10 cellular contexts compared by ENCODE assay signal in genomic region chr19:18879579-18880373, GRCh38. TPM values are rescaled to one million over a fixed set of nuclear protein-coding genes. Genes with fewer than 3 reads are reported as not detected.
DNase-seq lines count a peak whose midpoint lies in the region; ATAC-seq, FAIRE-seq and TF ChIP-seq lines count a peak whose summit lies in the region.
"Had no signal": no experiment of that assay in that cellular context is flagged by ENCODE, and none has a peak within 500 bp of the region (broad histone marks: within the 10 kb centered on the region; RNA-seq: fewer than 3 reads in every experiment).

No MANE protein-coding gene starts in this region.

- no peak overlapping the region for H3K4me3 Mint-ChIP-seq in stimulated activated memory B cell treated with anti-CD40 and anti-IgM and Interleukin-4, amounts not matched to agents 10 μg/mL and 1 μg/mL and 100 μg/mL, for 72 hours
- H3K4me3 Mint-ChIP-seq: activated naive CD4-positive, alpha-beta T cell treated with anti-CD3 and anti-CD28 coated beads, Interleukin-2, amount 50 U/mL, for 24 hours had no signal

- H3K36me3 ChIP-seq in bronchial epithelial cell (ENCODE audit: control insufficient read depth, insufficient read depth, low read length): no peaks in the 10 kb centered on the region

- no peaks in the 10 kb centered on the region for H3K27me3 ChIP-seq in bronchial epithelial cell (ENCODE audit: control insufficient read depth, insufficient read depth, low read length)

- H3K4me1 Mint-ChIP-seq in stimulated activated memory B cell treated with anti-CD40 and anti-IgM and Interleukin-4, amounts not matched to agents 10 μg/mL and 1 μg/mL and 100 μg/mL, for 72 hours: peaks cover 6% of the 10 kb centered on the region
- H3K4me1 Mint-ChIP-seq: activated naive CD4-positive, alpha-beta T cell treated with anti-CD3 and anti-CD28 coated beads, Interleukin-2, amount 50 U/mL, for 24 hours had no signal

- H3K27ac Mint-ChIP-seq in stimulated activated memory B cell treated with anti-CD40 and anti-IgM and Interleukin-4, amounts not matched to agents 10 μg/mL and 1 μg/mL and 100 μg/mL, for 72 hours: no peak overlapping the region
- H3K27ac Mint-ChIP-seq: activated naive CD4-positive, alpha-beta T cell treated with anti-CD3 and anti-CD28 coated beads, Interleukin-2, amount 50 U/mL, for 24 hours had no signal

- no peaks in the 10 kb centered on the region for H3K9me3 Mint-ChIP-seq in stimulated activated memory B cell treated with anti-CD40 and anti-IgM and Interleukin-4, amounts not matched to agents 10 μg/mL and 1 μg/mL and 100 μg/mL, for 72 hours
- H3K9me3 Mint-ChIP-seq: activated naive CD4-positive, alpha-beta T cell treated with anti-CD3 and anti-CD28 coated beads, Interleukin-2, amount 50 U/mL, for 24 hours had no signal

- FAIRE-seq in bronchial epithelial cell (lab: Jason Lieb, UNC): no peak

- H3K27me3 Mint-ChIP-seq in stimulated activated memory B cell treated with anti-CD40 and anti-IgM and Interleukin-4, amounts not matched to agents 10 μg/mL and 1 μg/mL and 100 μg/mL, for 72 hours: no peaks in the 10 kb centered on the region
- H3K27me3 Mint-ChIP-seq: activated naive CD4-positive, alpha-beta T cell treated with anti-CD3 and anti-CD28 coated beads, Interleukin-2, amount 50 U/mL, for 24 hours had no signal

- no peak overlapping the region for H3K4me3 ChIP-seq in bronchial epithelial cell (ENCODE audit: low read depth, low read length)

- ATAC-seq in stimulated activated memory B cell treated with anti-CD40 and anti-IgM and Interleukin-4, amounts not matched to agents 10 μg/mL and 1 μg/mL and 100 μg/mL, for 72 hours: peak; percentile 43
- no peak for ATAC-seq in HG02981 (IDR thresholded peaks at IDR 0.05; ENCODE audit: unreplicated experiment)
- no peak for ATAC-seq in GM18907 (IDR thresholded peaks at IDR 0.05; ENCODE audit: unreplicated experiment)

- DNase-seq in activated T-cell treated with anti-CD3 and anti-CD28 coated beads for 48 hours (ENCODE audit: low read depth) (peak; percentile 46), NCI-H2196 (lab: John Stamatoyannopoulos, UW; ENCODE audit: unreplicated experiment) (peak; percentile 44), bronchial epithelial cell (ENCODE audit: low read depth) (peak; percentile 38), dedifferentiated amniotic fluid mesenchymal stem cell (ENCODE audit: extremely low spot score) (no peak)
- DNase-seq in activated T-cell treated with anti-CD3 and anti-CD28 coated beads, Interleukin-2, amount 50 U/mL, for 1 hour: no peak
- DNase-seq: left cardiac atrium had no signal

- TF ChIP-seq CTCF in bronchial epithelial cell (IDR thresholded peaks at IDR 0.05; ENCODE audit: insufficient read depth, low read length, severe bottlenecking): no peak

- H3K36me3 Mint-ChIP-seq in stimulated activated memory B cell treated with anti-CD40 and anti-IgM and Interleukin-4, amounts not matched to agents 10 μg/mL and 1 μg/mL and 100 μg/mL, for 72 hours: peaks cover 11% of the 10 kb centered on the region
- H3K36me3 Mint-ChIP-seq: activated naive CD4-positive, alpha-beta T cell treated with anti-CD3 and anti-CD28 coated beads, Interleukin-2, amount 50 U/mL, for 24 hours had no signal

RNA-seq across cellular contexts. Expression of gene CERS1, which starts 16.2 kb away (rescaled TPM):
- total RNA-seq in bronchial epithelial cell: 0.13 and 0.26 TPM in 2 replicates

RNA-seq across cellular contexts. Expression of gene COPE, which starts 39.4 kb away (rescaled TPM):
- total RNA-seq in bronchial epithelial cell: 268 and 331 TPM in 2 replicates

RNA-seq across cellular contexts. Expression of gene DDX49, which starts 39.7 kb away (rescaled TPM):
- 68.4 and 76.1 TPM in 2 replicates for total RNA-seq in bronchial epithelial cell

RNA-seq across cellular contexts. Expression of gene UPF1, which starts 48.0 kb away (rescaled TPM):
- 80.9 and 82.9 TPM in 2 replicates for total RNA-seq in bronchial epithelial cell

Comparison
In these comparisons a context has a peak if more than half of its experiments do, and no peak if none do; other contexts are left out.
1. DNase-seq: peak in activated T-cell treated with anti-CD3 and anti-CD28 coated beads for 48 hours (single experiment), NCI-H2196 (single experiment) and bronchial epithelial cell (single experiment); none in activated T-cell treated with anti-CD3 and anti-CD28 coated beads, Interleukin-2, amount 50 U/mL, for 1 hour (single experiment) and dedifferentiated amniotic fluid mesenchymal stem cell (single experiment).